In genomic region chr13:51397262-51397933, GRCh38 we compare ENCODE assay signal across 1 cellular context.
TF ChIP-seq lines count a peak whose summit lies in the region.

No MANE protein-coding gene starts in this region.

TF ChIP-seq in GM23338, 12 proteins besides CTCF, POLR2A, EP300 and RAD21 (continued from another document):
- TF ChIP-seq ETS1 (IDR thresholded peaks at IDR 0.05) (no peak), REST (IDR thresholded peaks at IDR 0.05; ENCODE audit: unreplicated experiment) (no peak), STAT1 (IDR thresholded peaks at IDR 0.05; ENCODE audit: unreplicated experiment) (no peak), ZNF331 (CRISPR knock-in tag; IDR thresholded peaks at IDR 0.05; ENCODE audit: low read depth) (no peak), CREB1 (CRISPR knock-in tag; IDR thresholded peaks at IDR 0.05; ENCODE audit: low read depth) (no peak), JUNB (IDR thresholded peaks at IDR 0.05; ENCODE audit: unreplicated experiment) (no peak), EZH2 (IDR thresholded peaks at IDR 0.05; ENCODE audit: low read depth, unreplicated experiment) (no peak), ZNF114 (CRISPR knock-in tag; IDR thresholded peaks at IDR 0.05) (no peak), ZNF462 (CRISPR knock-in tag; IDR thresholded peaks at IDR 0.05) (no peak), EZH2phosphoT487 (IDR thresholded peaks at IDR 0.05; ENCODE audit: unreplicated experiment) (no peak)
